In genomic region chr12:26113853-26114719, GRCh38 we compare ENCODE assay signal across 8 cellular contexts. TPM values are rescaled to one million over a fixed set of nuclear protein-coding genes. Genes with fewer than 3 reads are reported as not detected.
DNase-seq lines count a peak whose midpoint lies in the region; ATAC-seq and TF ChIP-seq lines count a peak whose summit lies in the region.

No MANE protein-coding gene starts in this region.

- ATAC-seq in GM19395 (IDR thresholded peaks at IDR 0.05; ENCODE audit: unreplicated experiment) (peak; percentile 80), HG03558 (IDR thresholded peaks at IDR 0.05; ENCODE audit: extremely low read depth, unreplicated experiment) (peak; percentile 34), natural killer cell (peak; percentile 82 to 89 (median 83))

- H3K27ac Mint-ChIP-seq in natural killer cell = peak overlapping the region; percentile 7 to 59

- DNase-seq in COLO829 (ENCODE audit: low spot score) = peak; percentile 80
- DNase-seq in activated T-helper 9 cell treated with anti-CD3 and anti-CD28 coated beads, Interleukin-2, amount 50 U/mL, for 16 hours (ENCODE audit: low read depth) = peak; percentile 58
- peak; percentile 92 for DNase-seq in fibroblast of pulmonary artery (ENCODE audit: low read depth)
- peak; percentile 48 for DNase-seq in natural killer cell
- peak; percentile 41 to 76 (median 63) for DNase-seq in stimulated activated naive CD4-positive, alpha-beta T cell (lab: John Stamatoyannopoulos, UW)

- H3K9me3 Mint-ChIP-seq in natural killer cell = no peaks in the 10 kb centered on the region

- intact Hi-C loops in natural killer cell (cut with micrococcal nuclease) = no loop called here

- peak; percentile 21 for TF ChIP-seq CTCF in fibroblast of pulmonary artery (IDR thresholded peaks at IDR 0.05; ENCODE audit: low read length, missing control alignments)
- no peak for TF ChIP-seq CTCF in natural killer cell (IDR thresholded peaks at IDR 0.05)

- H3K4me3 ChIP-seq in fibroblast of pulmonary artery (replicated peaks; ENCODE audit: low read depth, low read length) = peak overlapping the region; percentile 53

- peak overlapping the region; percentile 76 for H3K4me3 Mint-ChIP-seq in natural killer cell

- peaks cover 8 to 15% of the 10 kb centered on the region in 2 donors for H3K4me1 Mint-ChIP-seq in natural killer cell

- H3K36me3 Mint-ChIP-seq in natural killer cell = no peaks in the 10 kb centered on the region

- H3K27me3 Mint-ChIP-seq in natural killer cell (ENCODE audit: low read depth in 2 of 2) = peaks cover 33 to 54% of the 10 kb centered on the region in 2 donors

TF ChIP-seq in PFSK-1, 5 proteins besides CTCF, POLR2A, EP300 and RAD21:
- TF ChIP-seq REST (IDR thresholded peaks at IDR 0.05; ENCODE audit: insufficient read depth in 1 of 2, low read depth in 2 of 2, low read length in 2 of 2) (no peak), FOXP2 (optimal IDR thresholded peaks at IDR 0.05; ENCODE audit: borderline replicate concordance, extremely low read depth, extremely low read length, insufficient read depth) (peak; percentile 95), POLR2AphosphoS5 (IDR thresholded peaks at IDR 0.05; ENCODE audit: low read depth, low read length) (no peak), TAF1 (IDR thresholded peaks at IDR 0.05; ENCODE audit: borderline replicate concordance, insufficient read depth, low read length) (no peak), SIN3A (IDR thresholded peaks at IDR 0.05; ENCODE audit: borderline replicate concordance, insufficient read depth, low read length) (peak; percentile 97)

RNA-seq across cellular contexts. Expression of gene BHLHE41, which starts 10.8 kb away (rescaled TPM):
- polyA plus RNA-seq in PFSK-1 (2012; ENCODE audit: insufficient read length, low read depth) = 11.4 TPM
- total RNA-seq in natural killer cell = 1 to 10 TPM in 1 of 3 donors, under 1 TPM in 1, not detected in 1; 0.09 to 3.7 TPM

Comparison
In these comparisons a context has a peak if more than half of its experiments do, and no peak if none do; other contexts are left out.
1. Peak in every context shown above with its lines: DNase-seq, ATAC-seq and H3K4me3 ChIP-seq.